In the genomic region with DNA sequence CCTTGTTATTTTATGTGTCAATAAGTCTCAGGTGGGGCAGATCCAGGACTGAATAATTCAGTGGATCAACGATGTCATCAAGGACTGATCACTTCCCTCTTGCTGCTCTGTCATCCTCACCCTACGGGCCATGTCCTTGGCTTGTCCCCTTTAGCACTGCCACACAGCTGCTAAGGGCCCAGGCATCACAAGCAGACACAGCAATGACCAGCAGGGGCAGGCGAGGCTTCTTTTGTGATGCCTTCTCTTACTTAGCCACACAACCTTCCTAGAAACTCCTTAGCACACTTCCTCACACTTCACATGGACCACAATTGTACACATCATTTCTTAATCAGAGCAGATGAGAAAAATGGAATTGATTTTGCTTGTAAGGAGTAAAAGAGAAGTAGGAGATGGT, we compare ENCODE assay signal across 8 cellular contexts.
DNase-seq lines count a peak whose midpoint lies in the region; ATAC-seq and TF ChIP-seq lines count a peak whose summit lies in the region.

No MANE protein-coding gene starts in this region.

- H3K9me3 Mint-ChIP-seq in glutamatergic neuron (ENCODE audit: unreplicated experiment): no peaks in the 10 kb centered on the region

- no peaks in the 10 kb centered on the region for H3K9me2 ChIP-seq in OCI-LY1 (ENCODE audit: low read depth, low read length)

- no peak overlapping the region for H3K4me3 Mint-ChIP-seq in glutamatergic neuron (ENCODE audit: unreplicated experiment)

- H3K79me2 ChIP-seq in OCI-LY1 (ENCODE audit: insufficient read depth, low read length): no peaks in the 10 kb centered on the region

- H4K20me1 ChIP-seq in OCI-LY1 (ENCODE audit: insufficient read depth, low read length): no peaks in the 10 kb centered on the region

- no peak overlapping the region for H3K27ac Mint-ChIP-seq in glutamatergic neuron (ENCODE audit: unreplicated experiment)

- no peak overlapping the region for H3K9ac ChIP-seq in OCI-LY1 (ENCODE audit: low read length)

- no peaks in the 10 kb centered on the region for H3K36me3 ChIP-seq in OCI-LY1 (ENCODE audit: insufficient read depth, low read length)

- H3F3A ChIP-seq in OCI-LY1 (ENCODE audit: insufficient read depth, low read length): no peaks in the 10 kb centered on the region

- no peaks in the 10 kb centered on the region for H3K4me1 Mint-ChIP-seq in glutamatergic neuron (ENCODE audit: low read depth, unreplicated experiment)

- no peak for DNase-seq in AG09319 (ENCODE audit: extremely low read depth, low read depth)
- DNase-seq in glutamatergic neuron: peak; percentile 45
- no peak for DNase-seq in SKM-1 treated with dmso at 0.1 percent for 144 hours (lab: John Stamatoyannopoulos, UW; ENCODE audit: unreplicated experiment)
- no peak for DNase-seq in NCI-H2029 (lab: John Stamatoyannopoulos, UW)

- H2AFZ ChIP-seq in OCI-LY1 (ENCODE audit: low read length): no peak overlapping the region

- H3K9me3 ChIP-seq in OCI-LY1 (ENCODE audit: low read length): no peaks in the 10 kb centered on the region

- H3K36me3 Mint-ChIP-seq in glutamatergic neuron (ENCODE audit: unreplicated experiment): no peaks in the 10 kb centered on the region

- H3K27me3 Mint-ChIP-seq in glutamatergic neuron (ENCODE audit: unreplicated experiment): no peaks in the 10 kb centered on the region

- peak; percentile 62 for ATAC-seq in GM18867 (IDR thresholded peaks at IDR 0.05; ENCODE audit: unreplicated experiment)
- ATAC-seq in HG02678 (IDR thresholded peaks at IDR 0.05; ENCODE audit: unreplicated experiment): no peak
- ATAC-seq in GM21447 (IDR thresholded peaks at IDR 0.05; ENCODE audit: unreplicated experiment): no peak

- H3K4me3 ChIP-seq in OCI-LY1 (ENCODE audit: low read depth, low read length, poor library complexity, severe bottlenecking): no peak overlapping the region

- H3K27me3 ChIP-seq in OCI-LY1 (ENCODE audit: insufficient read depth, low read length): no peaks in the 10 kb centered on the region

- TF ChIP-seq CTCF in AG09319 (IDR thresholded peaks at IDR 0.05; ENCODE audit: low read depth, low read length): peak; percentile 4; the same call in 1 of the 2 replicates
- peak; percentile 30; the same call in 1 of the 2 replicates for TF ChIP-seq CTCF in OCI-LY1 (IDR thresholded peaks at IDR 0.05; ENCODE audit: low read length)
- peak; percentile 41 for TF ChIP-seq CTCF in glutamatergic neuron (IDR thresholded peaks at IDR 0.05; ENCODE audit: partially characterized antibody, unreplicated experiment)

- no peak overlapping the region for H3K4me2 ChIP-seq in OCI-LY1 (ENCODE audit: low read length)

- no peak overlapping the region for H3K27ac ChIP-seq in OCI-LY1 (ENCODE audit: low read depth, low read length, poor library complexity, severe bottlenecking)

- H3K4me1 ChIP-seq in OCI-LY1 (ENCODE audit: insufficient read depth, low read length, severe bottlenecking): no peaks in the 10 kb centered on the region
